8 cellular contexts compared by ENCODE assay signal in the genomic region with DNA sequence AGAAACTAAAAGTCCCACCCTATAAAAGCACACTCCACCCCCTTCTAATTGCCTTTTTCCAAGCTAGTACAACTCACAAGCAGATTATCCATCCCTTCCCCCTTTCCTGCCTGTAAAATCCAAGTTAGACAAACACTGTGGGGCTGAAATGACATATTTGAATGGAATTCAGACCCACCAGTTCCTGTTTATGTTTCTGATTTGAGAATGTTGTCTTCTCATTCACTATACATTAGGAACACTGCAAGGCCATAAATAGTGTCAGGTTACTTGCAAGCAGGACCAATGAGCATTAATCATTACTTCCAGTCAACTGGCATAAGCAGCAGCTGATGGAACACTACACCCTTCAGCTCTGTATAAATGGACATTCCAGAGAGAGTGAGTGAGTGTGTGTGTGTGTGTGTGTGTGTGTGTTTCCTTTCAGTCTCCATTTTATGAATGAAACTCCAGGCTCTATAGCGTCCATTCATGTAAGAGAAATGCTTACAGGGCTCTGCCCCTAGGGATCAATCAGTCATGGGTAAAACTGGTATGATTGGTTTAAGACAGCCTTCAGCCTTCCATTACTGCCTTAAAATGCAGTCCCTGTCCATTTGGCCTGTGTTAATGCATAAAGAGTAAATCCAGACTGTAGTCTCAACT.
A peak's percentile ranks its signal among the peaks of the same experiment; 100 is the strongest.
DNase-seq lines count a peak whose midpoint lies in the region; ATAC-seq and FAIRE-seq lines count a peak whose summit lies in the region.

No MANE protein-coding gene starts in this region.

- no peak overlapping the region for H3K4me3 ChIP-seq in CD8-positive, alpha-beta memory T cell (ENCODE audit: low read length)

- no peaks in the 10 kb centered on the region for H3K27me3 ChIP-seq in CD8-positive, alpha-beta memory T cell (ENCODE audit: insufficient read depth, low read length, poor library complexity, severe bottlenecking)

- POLR2A ChIA-PET in CD8-positive, alpha-beta memory T cell (lab: Charles Lee): no interaction called here

- no peaks in the 10 kb centered on the region for H3K36me3 ChIP-seq in CD8-positive, alpha-beta memory T cell (ENCODE audit: insufficient read depth, low read length)

- no peaks in the 10 kb centered on the region for H3K36me3 Mint-ChIP-seq in CD8-positive, alpha-beta memory T cell
- no peaks in the 10 kb centered on the region for H3K36me3 Mint-ChIP-seq in stimulated activated effector memory CD8-positive, alpha-beta T cell treated with anti-CD3 and anti-CD28 coated beads, Interleukin-12 subunit alpha, Interleukin-12 subunit beta, amount 100 ng/mL, for 72 hours

- peak overlapping the region; percentile 42 for H3K27ac ChIP-seq in adipose tissue (ENCODE audit: low read depth, low read length)
- H3K27ac ChIP-seq in CD8-positive, alpha-beta memory T cell (ENCODE audit: low read depth, low read length): no peak overlapping the region

- no peaks in the 10 kb centered on the region for H3K9me3 ChIP-seq in CD8-positive, alpha-beta memory T cell (ENCODE audit: low read length)

- H3K9me3 Mint-ChIP-seq in CD8-positive, alpha-beta memory T cell: no peaks in the 10 kb centered on the region
- H3K9me3 Mint-ChIP-seq in stimulated activated effector memory CD8-positive, alpha-beta T cell treated with anti-CD3 and anti-CD28 coated beads, Interleukin-12 subunit alpha, Interleukin-12 subunit beta, amount 100 ng/mL, for 72 hours: no peaks in the 10 kb centered on the region

- H3K4me3 Mint-ChIP-seq in CD8-positive, alpha-beta memory T cell: no peak overlapping the region
- no peak overlapping the region for H3K4me3 Mint-ChIP-seq in stimulated activated effector memory CD8-positive, alpha-beta T cell treated with anti-CD3 and anti-CD28 coated beads, Interleukin-12 subunit alpha, Interleukin-12 subunit beta, amount 100 ng/mL, for 72 hours

- peak; percentile 84 for FAIRE-seq in islet of Langerhans (lab: Jason Lieb, UNC)

- 12 to 52% (median 50%) methylated on average over 1 of the region's 1 CpG for WGBS in adipose tissue, 3 donors

- ATAC-seq in HG03520 (IDR thresholded peaks at IDR 0.05; ENCODE audit: unreplicated experiment): no peak
- ATAC-seq in stimulated activated effector memory CD8-positive, alpha-beta T cell treated with anti-CD3 and anti-CD28 coated beads, Interleukin-12 subunit alpha, Interleukin-12 subunit beta, amount 100 ng/mL, for 72 hours: no peak

- DNase-seq in DMS 273 treated with DMSO at 0.1 percent for 48 hours (lab: John Stamatoyannopoulos, UW): peak; percentile 93
- DNase-seq in NCI-H187 (lab: John Stamatoyannopoulos, UW): peak; percentile 66 to 68
- DNase-seq in CD8-positive, alpha-beta memory T cell: no peak
- DNase-seq in stimulated activated effector memory CD8-positive, alpha-beta T cell treated with anti-CD3 and anti-CD28 coated beads, Interleukin-12 subunit alpha, Interleukin-12 subunit beta, amount 100 ng/mL, for 72 hours (ENCODE audit: low spot score in 2 of 2): no peak
- no peak for DNase-seq in SKM-1 treated with dmso at 0.1 percent for 144 hours (lab: John Stamatoyannopoulos, UW; ENCODE audit: unreplicated experiment)

- H3K27me3 Mint-ChIP-seq in CD8-positive, alpha-beta memory T cell: no peaks in the 10 kb centered on the region

- CTCF ChIA-PET in CD8-positive, alpha-beta memory T cell (lab: Charles Lee): no interaction called here

- H3K4me1 ChIP-seq in CD8-positive, alpha-beta memory T cell (ENCODE audit: insufficient read depth, low read length): no peaks in the 10 kb centered on the region

- peaks cover 11 to 22% (median 18%) of the 10 kb centered on the region in 3 donors for H3K4me1 Mint-ChIP-seq in CD8-positive, alpha-beta memory T cell
- H3K4me1 Mint-ChIP-seq in stimulated activated effector memory CD8-positive, alpha-beta T cell treated with anti-CD3 and anti-CD28 coated beads, Interleukin-12 subunit alpha, Interleukin-12 subunit beta, amount 100 ng/mL, for 72 hours: peaks cover 9% of the 10 kb centered on the region

- H3K27ac Mint-ChIP-seq in CD8-positive, alpha-beta memory T cell: peak overlapping the region in 3 of 8 donors; percentile 17 to 67 (median 36)
- H3K27ac Mint-ChIP-seq in stimulated activated effector memory CD8-positive, alpha-beta T cell treated with anti-CD3 and anti-CD28 coated beads, Interleukin-12 subunit alpha, Interleukin-12 subunit beta, amount 100 ng/mL, for 72 hours: no peak overlapping the region

Comparison
In these comparisons a context has a peak if more than half of its experiments do, and no peak if none do; other contexts are left out.
1. DNase-seq: peak in DMS 273 treated with DMSO at 0.1 percent for 48 hours (single experiment) and NCI-H187 (2 of 2); none in CD8-positive, alpha-beta memory T cell (0 of 5), stimulated activated effector memory CD8-positive, alpha-beta T cell treated with anti-CD3 and anti-CD28 coated beads, Interleukin-12 subunit alpha, Interleukin-12 subunit beta, amount 100 ng/mL, for 72 hours (0 of 2) and SKM-1 treated with dmso at 0.1 percent for 144 hours (single experiment).